ENCODE assay signal across 11 cellular contexts in the genomic region with DNA sequence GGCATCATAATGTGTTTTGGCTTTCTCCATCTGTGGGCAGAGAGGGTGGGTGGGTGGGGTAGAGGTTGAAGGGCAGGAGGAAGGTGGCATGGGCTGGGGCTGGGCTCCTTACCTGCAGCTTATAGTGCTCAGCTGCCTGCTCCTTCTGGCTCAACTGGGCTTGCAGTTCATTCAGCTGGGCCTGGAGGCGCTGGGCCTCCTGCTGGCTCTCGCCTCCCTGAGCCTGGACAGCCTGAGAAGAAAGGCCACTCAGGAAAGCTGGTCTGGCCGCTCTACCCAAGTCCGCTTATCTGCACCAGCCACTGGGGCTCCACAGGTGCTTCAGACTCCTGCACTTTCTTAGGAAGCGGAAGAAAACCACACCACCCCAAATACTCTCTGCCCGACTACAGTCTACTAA.
"Had no signal": no experiment of that assay in that cellular context is flagged by ENCODE, and none has a peak within 500 bp of the region (broad histone marks: within the 10 kb centered on the region; RNA-seq: fewer than 3 reads in every experiment).

No MANE protein-coding gene starts in this region.

- H3K27ac Mint-ChIP-seq: activated CD4-positive, alpha-beta T cell treated with anti-CD3 and anti-CD28 coated beads for 36 hours; nephron had no signal

- ATAC-seq: activated CD4-positive, alpha-beta T cell treated with anti-CD3 and anti-CD28 coated beads for 36 hours; pancreas had no signal

- H3K9me3 Mint-ChIP-seq: nephron had no signal

- H3K4me3 Mint-ChIP-seq: activated CD4-positive, alpha-beta T cell treated with anti-CD3 and anti-CD28 coated beads for 36 hours; nephron had no signal

- H3K27me3 Mint-ChIP-seq: activated CD4-positive, alpha-beta T cell treated with anti-CD3 and anti-CD28 coated beads for 36 hours had no signal

- H3K4me1 Mint-ChIP-seq: activated CD4-positive, alpha-beta T cell treated with anti-CD3 and anti-CD28 coated beads for 36 hours had no signal

- DNase-seq: activated CD4-positive, alpha-beta T cell treated with anti-CD3 and anti-CD28 coated beads for 36 hours; activated effector memory CD4-positive, alpha-beta T cell treated with anti-CD3 and anti-CD28 coated beads, Interleukin-2, amount 50 U/mL, for 16 hours; effector memory CD4-positive, alpha-beta T cell; hypothalamus; kidney glomerular epithelial cell; mesendoderm; pancreas; substantia nigra; transverse colon; WERI-Rb-1 had no signal
